ENCODE assay signal across 9 cellular contexts in genomic region chr11:113649311-113649710, GRCh38. TPM values are rescaled to one million over a fixed set of nuclear protein-coding genes. Genes with fewer than 3 reads are reported as not detected.
"Had no signal": no experiment of that assay in that cellular context is flagged by ENCODE, and none has a peak within 500 bp of the region (broad histone marks: within the 10 kb centered on the region; RNA-seq: fewer than 3 reads in every experiment).

No MANE protein-coding gene starts in this region.

- H3K4me1 ChIP-seq: HAP-1 had no signal

- H3K4me3 Mint-ChIP-seq: GM23338, H9, HFFc6 had no signal

- H3K9me3 ChIP-seq: HAP-1 had no signal

- H3K27ac Mint-ChIP-seq: GM23338, H9, HFFc6 had no signal

- DNase-seq: GM23248, GOT3, H7, H9, HCEC 1CT, HFFc6 had no signal

- H3K4me1 Mint-ChIP-seq: GM23338, H9 had no signal

- H3K4me3 ChIP-seq: GM23248, GM23338, HAP-1 had no signal

- H3K27ac ChIP-seq: GM23248 had no signal

- H3K36me3 ChIP-seq: HAP-1 had no signal

- H3K9ac ChIP-seq: GM23248 had no signal

RNA-seq across cellular contexts. Expression of gene TMPRSS5, which starts 56.8 kb away (rescaled TPM):
- total RNA-seq: GM23248, GM23338, H4 had no signal
- polyA plus RNA-seq: GM23248, GM23338 had no signal
